ENCODE assay signal across 12 cellular contexts in genomic region chr1:39737546-39738169, GRCh38. TPM values are rescaled to one million over a fixed set of nuclear protein-coding genes. Genes with fewer than 3 reads are reported as not detected.
DNase-seq lines count a peak whose midpoint lies in the region; ATAC-seq and TF ChIP-seq lines count a peak whose summit lies in the region.
"Had no signal": no experiment of that assay in that cellular context is flagged by ENCODE, and none has a peak within 500 bp of the region (broad histone marks: within the 10 kb centered on the region; RNA-seq: fewer than 3 reads in every experiment).

No MANE protein-coding gene starts in this region.

- no CpG with 5 or more reads among the region's 9 CpGs for WGBS in mesendoderm (ENCODE audit: extremely low coverage, insufficient coverage, low lambda C conversion rate)

- H3K4me2 ChIP-seq in Karpas-422 (ENCODE audit: low read depth, low read length, poor library complexity, severe bottlenecking) (no peak overlapping the region), mesendoderm (ENCODE audit: low read length) (no peak overlapping the region)

- H3K27ac ChIP-seq in Karpas-422 (ENCODE audit: low read length), result no peak overlapping the region
- peak overlapping the region; percentile 45 for H3K27ac ChIP-seq in brain microvascular endothelial cell
- H3K27ac ChIP-seq in mesendoderm (ENCODE audit: low read depth, low read length), result no peak overlapping the region

- H3K36me3 ChIP-seq in Karpas-422 (ENCODE audit: insufficient read depth, low read length) (peaks cover 13% of the 10 kb centered on the region; the same call in 1 of the 2 replicates), brain microvascular endothelial cell (replicated peaks) (peaks cover 5% of the 10 kb centered on the region), mesendoderm (ENCODE audit: control insufficient read depth, insufficient read depth, low read length) (no peaks in the 10 kb centered on the region)

- H3K9me2 ChIP-seq in Karpas-422 (replicated peaks; ENCODE audit: insufficient read depth, low read length), result peaks cover 6% of the 10 kb centered on the region; the same call in 1 of the 2 replicates

- H2BK15ac ChIP-seq in mesendoderm (replicated peaks; ENCODE audit: low read depth), result no peak overlapping the region

- H3K9me3 Mint-ChIP-seq in nephron, result no peaks in the 10 kb centered on the region

- H3K4me3 ChIP-seq in Karpas-422 (ENCODE audit: low read length) (no peak overlapping the region), brain microvascular endothelial cell (ENCODE audit: low read depth, low read length) (no peak overlapping the region), mesendoderm (ENCODE audit: low read length) (no peak overlapping the region)

- H3K9me3 ChIP-seq in Karpas-422 (ENCODE audit: low read length), result no peaks in the 10 kb centered on the region
- H3K9me3 ChIP-seq: left lung, thyroid gland had no signal

- peaks cover 49% of the 10 kb centered on the region for H3K27me3 Mint-ChIP-seq in nephron (ENCODE audit: low read depth)

- H3K4ac ChIP-seq in mesendoderm (ENCODE audit: low read depth, low read length), result no peak overlapping the region

- ATAC-seq in HG03432 (IDR thresholded peaks at IDR 0.05; ENCODE audit: unreplicated experiment), result no peak

- in situ Hi-C loops in Caki2 (cut with HindIII; ENCODE audit: low pct_unique_long_range_greater_than_20kb, low sequenced_read_pairs), result no loop called here
- in situ Hi-C loops in brain microvascular endothelial cell (cut with HindIII; ENCODE audit: low pct_ligation_motif_present, low sequenced_read_pairs), result no loop called here

- peak overlapping the region in 2 of 3 experiments; percentile 46 to 73 for H3K27ac Mint-ChIP-seq in nephron

- peaks cover 24% of the 10 kb centered on the region for H3K4me1 ChIP-seq in Karpas-422 (ENCODE audit: low read length)
- peaks cover 5% of the 10 kb centered on the region for H3K4me1 ChIP-seq in mesendoderm (ENCODE audit: control insufficient read depth, low read depth, low read length)

- peaks cover 29% of the 10 kb centered on the region for H3K79me2 ChIP-seq in Karpas-422 (ENCODE audit: low read length)
- no peaks in the 10 kb centered on the region for H3K79me2 ChIP-seq in mesendoderm (ENCODE audit: control insufficient read depth, insufficient read depth, low read length)

- no peaks in the 10 kb centered on the region for H3K27me3 ChIP-seq in Karpas-422 (ENCODE audit: low read length)
- H3K27me3 ChIP-seq in brain microvascular endothelial cell (replicated peaks), result peaks cover 12% of the 10 kb centered on the region
- H3K27me3 ChIP-seq in mesendoderm (ENCODE audit: insufficient read depth, low read length, poor library complexity), result peaks cover 12% of the 10 kb centered on the region
- H3K27me3 ChIP-seq: thyroid gland had no signal

- no peak overlapping the region for H3K9ac ChIP-seq in Karpas-422 (ENCODE audit: low read length)
- H3K9ac ChIP-seq in mesendoderm (ENCODE audit: low read length), result no peak overlapping the region

- 0 out of 2 replicates have a peak overlapping the region, but pooled peaks have one; percentile 38 for H2AFZ ChIP-seq in Karpas-422 (ENCODE audit: low read length)

- no peak overlapping the region for H2BK120ac ChIP-seq in mesendoderm (ENCODE audit: low read depth, low read length)

- no peak for TF ChIP-seq CTCF in brain microvascular endothelial cell (IDR thresholded peaks at IDR 0.05; ENCODE audit: low read depth, low read length, missing control alignments)
- no peak for TF ChIP-seq CTCF in nephron (IDR thresholded peaks at IDR 0.05; ENCODE audit: unreplicated experiment in 3 of 3)

- H3K18ac ChIP-seq in mesendoderm (ENCODE audit: low read length), result no peak overlapping the region

- H2AK5ac ChIP-seq in mesendoderm (ENCODE audit: low read length), result no peak overlapping the region

- H4K5ac ChIP-seq in mesendoderm (ENCODE audit: low read length), result no peak overlapping the region

- H3K36me3 Mint-ChIP-seq in nephron (ENCODE audit: low read depth), result peaks cover 16% of the 10 kb centered on the region

- H3K56ac ChIP-seq in mesendoderm (ENCODE audit: low read length), result no peak overlapping the region

- no peaks in the 10 kb centered on the region for H4K20me1 ChIP-seq in Karpas-422 (ENCODE audit: insufficient read depth, low read depth, low read length)

- H3K79me1 ChIP-seq in mesendoderm (ENCODE audit: low read length), result peaks cover 10% of the 10 kb centered on the region

- H3K23ac ChIP-seq in mesendoderm (ENCODE audit: low read length), result no peak overlapping the region

- H4K8ac ChIP-seq in mesendoderm (ENCODE audit: low read depth, low read length), result no peak overlapping the region

- H3K4me1 Mint-ChIP-seq in nephron, result peaks cover 27% of the 10 kb centered on the region

- H3K4me3 Mint-ChIP-seq in nephron, result peak overlapping the region; percentile 28 to 94 (median 78)

- H2BK5ac ChIP-seq in mesendoderm (ENCODE audit: low read length), result no peak overlapping the region

- DNase-seq in Caki2 (ENCODE audit: low read depth), result peak; percentile 29
- DNase-seq in Karpas-422, result no peak
- DNase-seq in brain microvascular endothelial cell, result peak; percentile 96
- DNase-seq in mesendoderm, result no peak
- DNase-seq in cortex of kidney (lab: John Stamatoyannopoulos, UW), result no peak
- DNase-seq in COLO668 (lab: John Stamatoyannopoulos, UW; ENCODE audit: unreplicated experiment), result no peak
- DNase-seq: DMS 273 treated with DMSO at 0.1 percent for 48 hours, left lung, thyroid gland had no signal

RNA-seq across cellular contexts. Expression of gene PPIE, which starts 1.0 kb away (rescaled TPM):
- 50.3 and 55.9 TPM in 2 replicates for total RNA-seq in Caki2 (2014; rRNA removed; shearing (Covaris generic); ENCODE audit: low replicate concordance)
- 21.3 and 25.3 TPM in 2 replicates for total RNA-seq in Karpas-422 (2014; rRNA removed; shearing (Covaris generic); ENCODE audit: low replicate concordance)
- 26.9 TPM for polyA plus RNA-seq in mesendoderm (2013, experiment 1 of 2)
- polyA plus RNA-seq in mesendoderm (2013, experiment 2 of 2), result 26.4 TPM

RNA-seq across cellular contexts. Expression of gene OXCT2, which starts 33.5 kb away (rescaled TPM):
- total RNA-seq in Caki2 (2014; rRNA removed; shearing (Covaris generic); ENCODE audit: low replicate concordance), result 1.1 and 4.3 TPM in 2 replicates
- not detected in 2 replicates for total RNA-seq in Karpas-422 (2014; rRNA removed; shearing (Covaris generic); ENCODE audit: low replicate concordance)
- polyA plus RNA-seq in mesendoderm (2013, experiment 1 of 2), result 0.42 TPM
- polyA plus RNA-seq in mesendoderm (2013, experiment 2 of 2), result 0.50 TPM

RNA-seq across cellular contexts. Expression of gene HPCAL4, which starts 46.4 kb away (rescaled TPM):
- 0.03 TPM in 1 of 2 replicates, not detected in the other for total RNA-seq in Caki2 (2014; rRNA removed; shearing (Covaris generic); ENCODE audit: low replicate concordance)
- 0.15 TPM in 1 of 2 replicates, not detected in the other for total RNA-seq in Karpas-422 (2014; rRNA removed; shearing (Covaris generic); ENCODE audit: low replicate concordance)
- polyA plus RNA-seq in mesendoderm (2013, experiment 1 of 2), result 0.07 TPM
- polyA plus RNA-seq in mesendoderm (2013, experiment 2 of 2), result 0.06 TPM
- total RNA-seq: pulmonary artery endothelial cell had no signal

RNA-seq across cellular contexts. Expression of gene BMP8B, which starts 51.0 kb away (rescaled TPM):
- 1.7 and 5.7 TPM in 2 replicates for total RNA-seq in Caki2 (2014; rRNA removed; shearing (Covaris generic); ENCODE audit: low replicate concordance)
- not detected in 2 replicates for total RNA-seq in Karpas-422 (2014; rRNA removed; shearing (Covaris generic); ENCODE audit: low replicate concordance)
- polyA plus RNA-seq in mesendoderm (2013, experiment 1 of 2), result 0.06 TPM
- polyA plus RNA-seq in mesendoderm (2013, experiment 2 of 2), result 0.07 TPM

Comparison
In these comparisons a context has a peak if more than half of its experiments do, and no peak if none do; other contexts are left out.
1. DNase-seq: peak in Caki2 (single experiment) and brain microvascular endothelial cell (single experiment); none in Karpas-422 (single experiment), mesendoderm (single experiment), cortex of kidney (single experiment) and COLO668 (single experiment).